25 cellular contexts compared by ENCODE assay signal in genomic region chr1:60589916-60590315, GRCh38.
DNase-seq lines count a peak whose midpoint lies in the region.
"Had no signal": no experiment of that assay in that cellular context is flagged by ENCODE, and none has a peak within 500 bp of the region (broad histone marks: within the 10 kb centered on the region; RNA-seq: fewer than 3 reads in every experiment).

No MANE protein-coding gene starts in this region.

- peak; percentile 9 for DNase-seq in NCI-H1092 treated with DMSO at 0.1 percent for 48 hours (lab: John Stamatoyannopoulos, UW)
- DNase-seq in NCI-H446 treated with DMSO at 0.1 percent for 48 hours (lab: John Stamatoyannopoulos, UW) = peak; percentile 39
- peak; percentile 66 for DNase-seq in dermis blood vessel endothelial cell
- DNase-seq in skeletal muscle cell (ENCODE audit: low read depth) = peak; percentile 39
- no peak for DNase-seq in DMS114 treated with DMSO at 0.1 percent for 48 hours (lab: John Stamatoyannopoulos, UW; ENCODE audit: unreplicated experiment)
- DNase-seq in NCI-H2171 (lab: John Stamatoyannopoulos, UW) = no peak
- no peak for DNase-seq in activated CD4-positive, CD25-positive, alpha-beta regulatory T cell (lab: John Stamatoyannopoulos, UW)
- DNase-seq: activated CD4-positive, alpha-beta T cell treated with anti-CD3 and anti-CD28 coated beads, Interleukin-2, amount 10 ng/mL, durations not matched to agents 24 days and 14 days; activated naive CD4-positive, alpha-beta T cell treated with Interleukin-2 at 50 U/mL for 16 hours; activated T-cell treated with anti-CD3 and anti-CD28 coated beads, Interleukin-2, amount 50 U/mL, for 24 hours; effector CD8-positive, alpha-beta T cell; KBM-7; NK-92 treated with Interleukin-12 subunit alpha and Interleukin-12 subunit beta, amount 100 ng/mL, for 24 hours; Peyer's patch; SIG-M5; stimulated activated CD4-positive, alpha-beta T cell treated with anti-CD3 and anti-CD28 coated beads, Interleukin-4, amount 100 ng/mL, for 1 hour; SW 1271; T-helper 9 cell; WERI-Rb-1 had no signal

- H3K4me3 ChIP-seq in skeletal muscle cell (ENCODE audit: low read depth, low read length) = no peak overlapping the region
- H3K4me3 ChIP-seq: adrenal gland, breast epithelium, lung, neural progenitor cell, Peyer's patch, right atrium auricular region, suprapubic skin had no signal

Comparison
In these comparisons a context has a peak if more than half of its experiments do, and no peak if none do; other contexts are left out.
1. DNase-seq: peak in NCI-H1092 treated with DMSO at 0.1 percent for 48 hours (single experiment), NCI-H446 treated with DMSO at 0.1 percent for 48 hours (single experiment), dermis blood vessel endothelial cell (single experiment) and skeletal muscle cell (single experiment); none in DMS114 treated with DMSO at 0.1 percent for 48 hours (single experiment), NCI-H2171 (single experiment) and activated CD4-positive, CD25-positive, alpha-beta regulatory T cell (0 of 4).